In the genomic region with DNA sequence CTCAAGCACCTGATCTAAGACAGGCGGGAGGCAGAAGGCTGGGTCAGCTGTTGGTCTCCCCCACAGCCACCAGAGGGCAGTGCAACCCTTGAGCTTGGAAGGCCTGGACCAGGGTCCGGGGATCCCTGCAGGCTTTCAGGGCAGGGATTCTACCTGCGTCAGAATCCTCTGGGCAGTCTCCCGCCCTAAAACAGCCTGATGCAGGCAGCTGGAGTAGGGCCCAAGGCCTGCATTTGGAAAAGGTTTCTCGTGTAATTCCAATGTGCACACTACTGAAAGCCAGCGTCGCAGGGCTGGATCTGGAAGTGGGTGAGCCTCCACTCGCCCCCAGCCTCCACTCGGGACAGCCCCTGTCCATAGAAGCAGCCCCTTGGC, we compare ENCODE assay signal across 9 cellular contexts. TPM values are rescaled to one million over a fixed set of nuclear protein-coding genes. Genes with fewer than 3 reads are reported as not detected.
A peak's percentile ranks its signal among the peaks of the same experiment; 100 is the strongest.
DNase-seq lines count a peak whose midpoint lies in the region; ATAC-seq, FAIRE-seq and TF ChIP-seq lines count a peak whose summit lies in the region.
"Had no signal": no experiment of that assay in that cellular context is flagged by ENCODE, and none has a peak within 500 bp of the region (broad histone marks: within the 10 kb centered on the region; RNA-seq: fewer than 3 reads in every experiment).

No MANE protein-coding gene starts in this region.

- peaks cover 16% of the 10 kb centered on the region for H3K36me3 ChIP-seq in CD8-positive, alpha-beta memory T cell (ENCODE audit: insufficient read depth, low read length)
- H3K36me3 ChIP-seq in colonic mucosa, result no peaks in the 10 kb centered on the region
- peaks cover 0 to 17% (median 9%) of the 10 kb centered on the region in 4 donors for H3K36me3 ChIP-seq in liver (ENCODE audit: control insufficient read depth in 4 of 4, insufficient read depth in 3 of 4, low read depth in 1 of 4, low read length in 3 of 4)

- POLR2A ChIA-PET in CD8-positive, alpha-beta memory T cell (lab: Charles Lee), result interaction anchor here (1.3 kb wide), 1 partner anchor 42 kb away, joined by 4 read pairs; no protein-coding TSS in a partner anchor

- peak; percentile 78 for TF ChIP-seq CTCF in colonic mucosa (IDR thresholded peaks at IDR 0.05)
- peak; percentile 84 for TF ChIP-seq CTCF in liver (IDR thresholded peaks at IDR 0.05; ENCODE audit: low read depth, low read length, missing input control)

- CTCF ChIA-PET in CD8-positive, alpha-beta memory T cell (lab: Charles Lee), result interaction anchor here (0.6 to 8.2 kb wide), 14 partner anchors 10 to 337 kb away, joined by 3 to 110 read pairs (median 6); a partner anchor contains a TSS

- ATAC-seq in GM18520 (IDR thresholded peaks at IDR 0.05; ENCODE audit: unreplicated experiment), result no peak

- H3K27me3 Mint-ChIP-seq in CD8-positive, alpha-beta memory T cell, result no peaks in the 10 kb centered on the region
- H3K27me3 Mint-ChIP-seq: IgD-negative memory B cell had no signal

- peak overlapping the region in 4 of 8 donors; percentile 4 to 80 (median 26) for H3K27ac Mint-ChIP-seq in CD8-positive, alpha-beta memory T cell

- 38% methylated on average over 9 of the region's 9 CpGs for WGBS in liver

- H3K4me1 Mint-ChIP-seq in CD8-positive, alpha-beta memory T cell, result peaks cover 7 to 16% (median 12%) of the 10 kb centered on the region in 3 donors

- H3K4me3 Mint-ChIP-seq in CD8-positive, alpha-beta memory T cell, result no peak overlapping the region
- H3K4me3 Mint-ChIP-seq: IgD-negative memory B cell had no signal

- H3K27ac ChIP-seq in CD8-positive, alpha-beta memory T cell (ENCODE audit: low read depth, low read length), result no peak overlapping the region
- H3K27ac ChIP-seq in colonic mucosa (no peak overlapping the region), liver (ENCODE audit: low read depth in 1 of 2, low read length in 2 of 2) (no peak overlapping the region)

- H3K4me3 ChIP-seq in CD8-positive, alpha-beta memory T cell (ENCODE audit: low read length), result no peak overlapping the region
- H3K4me3 ChIP-seq in colonic mucosa (no peak overlapping the region), liver (ENCODE audit: low read depth in 1 of 3, low read length in 3 of 3) (no peak overlapping the region)

- TF ChIP-seq POLR2A in H54 (IDR thresholded peaks at IDR 0.05; ENCODE audit: low read depth, low read length), result no peak

- no peaks in the 10 kb centered on the region for H3K27me3 ChIP-seq in CD8-positive, alpha-beta memory T cell (ENCODE audit: insufficient read depth, low read length, poor library complexity, severe bottlenecking)
- no peaks in the 10 kb centered on the region for H3K27me3 ChIP-seq in colonic mucosa
- H3K27me3 ChIP-seq in liver (ENCODE audit: control insufficient read depth in 4 of 4, insufficient read depth in 4 of 4, low read length in 3 of 4), result no peaks in the 10 kb centered on the region

- TF ChIP-seq RAD21 in liver (IDR thresholded peaks at IDR 0.05), result peak; percentile 87 to 89

- H3K9ac ChIP-seq in colonic mucosa (ENCODE audit: low read depth in 2 of 2, low read length in 2 of 2) (no peak overlapping the region), liver (ENCODE audit: low read depth in 1 of 2, low read length in 2 of 2) (no peak overlapping the region)

- intact Hi-C loops in colonic mucosa (cut with DNase I), result loop anchor here (5.0 to 10.0 kb wide), 2 partner anchors 45 to 332 kb away; a partner anchor contains a TSS

- H3K36me3 Mint-ChIP-seq in CD8-positive, alpha-beta memory T cell, result peaks cover 0 to 59% (median 2%) of the 10 kb centered on the region in 3 donors
- H3K36me3 Mint-ChIP-seq: IgD-negative memory B cell had no signal

- FAIRE-seq in H54 (lab: Jason Lieb, UNC), result no peak

- H3K4me1 ChIP-seq in CD8-positive, alpha-beta memory T cell (ENCODE audit: insufficient read depth, low read length), result no peaks in the 10 kb centered on the region
- H3K4me1 ChIP-seq in colonic mucosa (no peaks in the 10 kb centered on the region), liver (ENCODE audit: control insufficient read depth in 4 of 4, insufficient read depth in 4 of 4, low read length in 3 of 4) (peaks cover 0 to 12% (median 3%) of the 10 kb centered on the region in 4 donors)

- H3K9me3 Mint-ChIP-seq in CD8-positive, alpha-beta memory T cell, result no peaks in the 10 kb centered on the region
- H3K9me3 Mint-ChIP-seq: IgD-negative memory B cell had no signal

- no peaks in the 10 kb centered on the region for H3K9me3 ChIP-seq in CD8-positive, alpha-beta memory T cell (ENCODE audit: low read length)
- H3K9me3 ChIP-seq in colonic mucosa, result no peaks in the 10 kb centered on the region
- H3K9me3 ChIP-seq in liver (ENCODE audit: control insufficient read depth in 4 of 4, low read length in 3 of 4), result no peaks in the 10 kb centered on the region

- DNase-seq in CD8-positive, alpha-beta memory T cell, result peak; percentile 44 to 75 (median 51)
- peak; percentile 79 for DNase-seq in H54 (ENCODE audit: insufficient read length, low spot score)
- DNase-seq in NCI-H2196 (lab: John Stamatoyannopoulos, UW; ENCODE audit: unreplicated experiment), result peak; percentile 81
- DNase-seq in activated CD4-positive, alpha-beta T cell treated with anti-CD3 and anti-CD28 coated beads for 48 hours, result peak; percentile 81
- peak; percentile 74 for DNase-seq in colonic mucosa
- peak; percentile 47 for DNase-seq in stimulated activated CD8-positive, alpha-beta memory T cell treated with anti-CD3 and anti-CD28 coated beads, Interleukin-15, amount 100 ng/mL, for 1 hour (ENCODE audit: low read depth)

TF ChIP-seq in liver, 16 proteins besides CTCF, POLR2A, EP300 and RAD21:
- no peak for TF ChIP-seq JUND (IDR thresholded peaks at IDR 0.05)
- TF ChIP-seq, protein P1, sequence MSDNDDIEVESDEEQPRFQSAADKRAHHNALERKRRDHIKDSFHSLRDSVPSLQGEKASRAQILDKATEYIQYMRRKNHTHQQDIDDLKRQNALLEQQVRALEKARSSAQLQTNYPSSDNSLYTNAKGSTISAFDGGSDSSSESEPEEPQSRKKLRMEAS (IDR thresholded peaks at IDR 0.05), result no peak
- TF ChIP-seq HNF4A (conservative IDR thresholded peaks at IDR 0.05), result peak; percentile 23 to 37

RNA-seq across cellular contexts. Expression of a gene that starts 31.8 kb away (rescaled TPM):
- 10 to 100 TPM; 11.5 to 14.1 TPM for total RNA-seq in CD8-positive, alpha-beta memory T cell
- 72.5 TPM for polyA plus RNA-seq in CD8-positive, alpha-beta memory T cell
- total RNA-seq in colonic mucosa, result 10 to 100 TPM; 35.9 to 57.5 TPM
- total RNA-seq in liver, result 10 to 100 TPM; 28.7 to 44.5 TPM
- 10 to 100 TPM; 60.7 to 66.9 TPM for polyA plus RNA-seq in liver
